13 cellular contexts compared by ENCODE assay signal in the genomic region with DNA sequence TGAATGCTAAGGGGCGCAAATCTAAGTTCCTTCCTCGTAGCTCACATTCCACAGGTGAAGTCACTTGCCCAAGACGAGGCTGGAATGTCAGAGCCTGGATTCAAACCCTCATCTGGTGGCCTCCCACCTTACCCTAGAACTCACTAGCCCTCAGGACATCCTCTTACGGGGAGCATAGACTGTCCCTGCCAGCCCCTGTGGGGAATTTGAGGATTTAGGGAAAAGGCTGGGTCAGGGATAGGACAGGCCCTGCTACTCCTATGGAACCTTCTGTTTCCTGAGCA. TPM values are rescaled to one million over a fixed set of nuclear protein-coding genes. Genes with fewer than 3 reads are reported as not detected.
DNase-seq lines count a peak whose midpoint lies in the region; ATAC-seq and TF ChIP-seq lines count a peak whose summit lies in the region.
"Had no signal": no experiment of that assay in that cellular context is flagged by ENCODE, and none has a peak within 500 bp of the region (broad histone marks: within the 10 kb centered on the region; RNA-seq: fewer than 3 reads in every experiment).

No MANE protein-coding gene starts in this region.

- H3K36me3 Mint-ChIP-seq in Caco-2 (ENCODE audit: insufficient read depth, unreplicated experiment) = peaks cover 8% of the 10 kb centered on the region
- peaks cover 40% of the 10 kb centered on the region for H3K36me3 Mint-ChIP-seq in activated T-helper 17 cell treated with anti-CD3 and anti-CD28 coated beads, Interleukin-2, amount 50 U/mL, for 72 hours (ENCODE audit: low read depth)
- peaks cover 13% of the 10 kb centered on the region for H3K36me3 Mint-ChIP-seq in stimulated activated effector memory CD8-positive, alpha-beta T cell treated with anti-CD3 and anti-CD28 coated beads, Interleukin-12 subunit alpha, Interleukin-12 subunit beta, amount 100 ng/mL, for 72 hours

- H3K4me3 Mint-ChIP-seq in Caco-2 (ENCODE audit: unreplicated experiment) = peak overlapping the region; percentile 23
- no peak overlapping the region for H3K4me3 Mint-ChIP-seq in activated T-helper 17 cell treated with anti-CD3 and anti-CD28 coated beads, Interleukin-2, amount 50 U/mL, for 72 hours
- H3K4me3 Mint-ChIP-seq in stimulated activated effector memory CD8-positive, alpha-beta T cell treated with anti-CD3 and anti-CD28 coated beads, Interleukin-12 subunit alpha, Interleukin-12 subunit beta, amount 100 ng/mL, for 72 hours = no peak overlapping the region
- H3K4me3 Mint-ChIP-seq: activated naive CD8-positive, alpha-beta T cell had no signal

- peaks cover 34% of the 10 kb centered on the region for H3K4me1 ChIP-seq in Caco-2

- H3K36me3 ChIP-seq in Caco-2 (ENCODE audit: control insufficient read depth, insufficient read depth, low read length) = no peaks in the 10 kb centered on the region

- DNase-seq in Caco-2 (peak; percentile 52 to 74), kidney tubule cell (ENCODE audit: low spot score) (peak; percentile 83), NCI-H2227 (lab: John Stamatoyannopoulos, UW; ENCODE audit: unreplicated experiment) (no peak), NAMALWA (ENCODE audit: low spot score) (no peak)
- DNase-seq in stimulated activated effector memory CD8-positive, alpha-beta T cell treated with anti-CD3 and anti-CD28 coated beads, Interleukin-12 subunit alpha, Interleukin-12 subunit beta, amount 100 ng/mL, for 72 hours (ENCODE audit: low spot score in 2 of 2) = no peak
- DNase-seq: C1 segment of cervical spinal cord, KBM-7, NCI-H526 treated with DMSO at 0.1 percent for 48 hours, SHP77 treated with DMSO at 0.1 percent for 48 hours had no signal

- H3K4me3 ChIP-seq in Caco-2 (ENCODE audit: low read depth, low read length) = no peak overlapping the region

- H3K27me3 ChIP-seq in Caco-2 (replicated peaks; ENCODE audit: control insufficient read depth, insufficient read depth, low read length) = no peaks in the 10 kb centered on the region

- no TSS peak for BruUV-seq in Caco-2 (replicated peaks; lab: Mats Ljungman, UMichigan)

- peaks cover 22% of the 10 kb centered on the region for H3K4me1 Mint-ChIP-seq in Caco-2 (ENCODE audit: low read depth, unreplicated experiment)
- peaks cover 43% of the 10 kb centered on the region for H3K4me1 Mint-ChIP-seq in activated T-helper 17 cell treated with anti-CD3 and anti-CD28 coated beads, Interleukin-2, amount 50 U/mL, for 72 hours
- H3K4me1 Mint-ChIP-seq in stimulated activated effector memory CD8-positive, alpha-beta T cell treated with anti-CD3 and anti-CD28 coated beads, Interleukin-12 subunit alpha, Interleukin-12 subunit beta, amount 100 ng/mL, for 72 hours = peaks cover 88% of the 10 kb centered on the region

- H3K9me3 Mint-ChIP-seq in Caco-2 (ENCODE audit: unreplicated experiment) = peaks cover 8% of the 10 kb centered on the region
- H3K9me3 Mint-ChIP-seq in activated T-helper 17 cell treated with anti-CD3 and anti-CD28 coated beads, Interleukin-2, amount 50 U/mL, for 72 hours = no peaks in the 10 kb centered on the region
- H3K9me3 Mint-ChIP-seq in stimulated activated effector memory CD8-positive, alpha-beta T cell treated with anti-CD3 and anti-CD28 coated beads, Interleukin-12 subunit alpha, Interleukin-12 subunit beta, amount 100 ng/mL, for 72 hours = no peaks in the 10 kb centered on the region

- CTCF ChIA-PET in Caco-2 (lab: Charles Lee) = interaction anchor here (0.7 to 1.0 kb wide), 2 partner anchors 18 to 24 kb away, joined by 3 to 5 read pairs; no protein-coding TSS in a partner anchor

- no peaks in the 10 kb centered on the region for H3K27me3 Mint-ChIP-seq in Caco-2 (ENCODE audit: insufficient read depth, unreplicated experiment)
- H3K27me3 Mint-ChIP-seq in activated T-helper 17 cell treated with anti-CD3 and anti-CD28 coated beads, Interleukin-2, amount 50 U/mL, for 72 hours = no peaks in the 10 kb centered on the region
- H3K27me3 Mint-ChIP-seq: activated naive CD8-positive, alpha-beta T cell had no signal

- no peak for ATAC-seq in activated T-helper 17 cell treated with anti-CD3 and anti-CD28 coated beads, Interleukin-2, amount 50 U/mL, for 72 hours (replicated peaks)
- ATAC-seq in stimulated activated effector memory CD8-positive, alpha-beta T cell treated with anti-CD3 and anti-CD28 coated beads, Interleukin-12 subunit alpha, Interleukin-12 subunit beta, amount 100 ng/mL, for 72 hours = no peak
- ATAC-seq in HG03521 (IDR thresholded peaks at IDR 0.05; ENCODE audit: unreplicated experiment) = no peak
- no peak for ATAC-seq in HG02870 (IDR thresholded peaks at IDR 0.05; ENCODE audit: unreplicated experiment)

- no peaks in the 10 kb centered on the region for H3K9me3 ChIP-seq in Caco-2

- POLR2A ChIA-PET in Caco-2 (lab: Charles Lee) = interaction anchor here (0.6 kb wide), 1 partner anchor 12 kb away, joined by 3 read pairs; no protein-coding TSS in a partner anchor

- TF ChIP-seq CTCF in Caco-2 (IDR thresholded peaks at IDR 0.05; ENCODE audit: insufficient read depth in 1 of 2, low read depth in 1 of 2, low read length in 1 of 2, severe bottlenecking in 1 of 2, unreplicated experiment in 1 of 2) = no peak

- H3K27ac Mint-ChIP-seq in Caco-2 (ENCODE audit: unreplicated experiment) = peak overlapping the region; percentile 85
- peak overlapping the region; percentile 76 for H3K27ac Mint-ChIP-seq in activated T-helper 17 cell treated with anti-CD3 and anti-CD28 coated beads, Interleukin-2, amount 50 U/mL, for 72 hours
- H3K27ac Mint-ChIP-seq in stimulated activated effector memory CD8-positive, alpha-beta T cell treated with anti-CD3 and anti-CD28 coated beads, Interleukin-12 subunit alpha, Interleukin-12 subunit beta, amount 100 ng/mL, for 72 hours = peak overlapping the region; percentile 98
- H3K27ac Mint-ChIP-seq: activated naive CD8-positive, alpha-beta T cell had no signal

- intact Hi-C loops in Caco-2 (cut with micrococcal nuclease; ENCODE audit: unreplicated experiment) = loop anchor here (2.0 kb wide), 1 partner anchor 25 kb away; no protein-coding TSS in a partner anchor

RNA-seq across cellular contexts. Expression of a gene that starts 45.0 kb away (rescaled TPM):
- total RNA-seq in Caco-2 (2022) = 16.0 and 16.8 TPM in 2 replicates
- 100 to 1,000 TPM; 125 to 174 TPM for total RNA-seq in activated T-helper 17 cell treated with anti-CD3 and anti-CD28 coated beads, Interleukin-2, amount 50 U/mL, for 72 hours

Comparison
In these comparisons a context has a peak if more than half of its experiments do, and no peak if none do; other contexts are left out.
1. DNase-seq: peak in Caco-2 (2 of 2) and kidney tubule cell (single experiment); none in stimulated activated effector memory CD8-positive, alpha-beta T cell treated with anti-CD3 and anti-CD28 coated beads, Interleukin-12 subunit alpha, Interleukin-12 subunit beta, amount 100 ng/mL, for 72 hours (0 of 2), NCI-H2227 (single experiment) and NAMALWA (single experiment).
2. Peak in every context shown above with its lines, with median percentiles within 50 percentile points of each other: H3K27ac Mint-ChIP-seq.